Comparison of ENCODE assay signal across 6 cellular contexts in the genomic region with DNA sequence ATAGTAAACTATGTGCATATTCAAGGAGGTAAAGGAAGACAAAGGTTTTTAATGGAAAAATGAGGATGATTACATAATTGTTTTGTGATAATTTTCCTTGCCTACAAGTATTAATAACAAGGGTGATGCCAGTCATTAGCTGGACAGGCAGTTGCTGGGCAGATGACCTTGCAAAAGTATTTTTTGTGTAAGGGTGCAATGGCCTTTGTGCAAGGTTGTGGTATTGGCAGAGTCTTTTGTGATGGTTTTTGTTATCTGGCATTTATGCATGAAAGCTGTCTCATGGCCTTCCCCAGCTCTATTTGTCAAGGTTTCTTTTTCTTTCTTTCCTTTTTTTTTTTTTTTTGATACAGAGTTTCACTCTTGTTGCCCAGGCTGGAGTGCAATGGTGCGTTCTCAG.
"Had no signal": no experiment of that assay in that cellular context is flagged by ENCODE, and none has a peak within 500 bp of the region (broad histone marks: within the 10 kb centered on the region; RNA-seq: fewer than 3 reads in every experiment).

No MANE protein-coding gene starts in this region.

- DNase-seq: GM23248, GOT3, H7 had no signal

- H3K4me3 ChIP-seq: GM23248, HAP-1, K562 had no signal

- ATAC-seq: HCT116, K562 had no signal

- H3K9ac ChIP-seq: GM23248 had no signal

- H3K9me3 ChIP-seq: HAP-1 had no signal

- H3K36me3 ChIP-seq: HAP-1 had no signal

- H3K27ac ChIP-seq: GM23248 had no signal
